In genomic region chr7:98733036-98733435, GRCh38 we compare ENCODE assay signal across 8 cellular contexts.
DNase-seq lines count a peak whose midpoint lies in the region; ATAC-seq and TF ChIP-seq lines count a peak whose summit lies in the region.

No MANE protein-coding gene starts in this region.

- peak; percentile 61 for TF ChIP-seq CTCF in brain microvascular endothelial cell (IDR thresholded peaks at IDR 0.05; ENCODE audit: low read depth, low read length, missing control alignments)
- TF ChIP-seq CTCF in osteoblast (IDR thresholded peaks at IDR 0.05; ENCODE audit: extremely low read depth, low read depth, low read length): peak; percentile 53

- H3K36me3 ChIP-seq in brain microvascular endothelial cell (replicated peaks): no peaks in the 10 kb centered on the region
- no peaks in the 10 kb centered on the region for H3K36me3 ChIP-seq in osteoblast (ENCODE audit: insufficient read depth, low read length)

- H2AFZ ChIP-seq in osteoblast (ENCODE audit: low read length): no peak overlapping the region

- H3K27ac ChIP-seq in brain microvascular endothelial cell (no peak overlapping the region), osteoblast (ENCODE audit: low read depth, low read length) (no peak overlapping the region)

- H3K4me2 ChIP-seq in osteoblast (ENCODE audit: insufficient read depth, low read length): no peak overlapping the region

- H3K4me3 ChIP-seq in brain microvascular endothelial cell (ENCODE audit: low read depth, low read length) (no peak overlapping the region), osteoblast (ENCODE audit: insufficient read depth, low read length) (no peak overlapping the region)

- H3K27me3 ChIP-seq in brain microvascular endothelial cell (replicated peaks): no peaks in the 10 kb centered on the region
- H3K27me3 ChIP-seq in osteoblast (ENCODE audit: insufficient read depth, low read length): no peaks in the 10 kb centered on the region

- no peaks in the 10 kb centered on the region for H4K20me1 ChIP-seq in osteoblast (ENCODE audit: insufficient read depth, low read length)

- no peaks in the 10 kb centered on the region for H3K79me2 ChIP-seq in osteoblast (ENCODE audit: insufficient read depth, low read length)

- DNase-seq in EL (peak; percentile 38), RKO (ENCODE audit: low spot score) (peak; percentile 86), brain microvascular endothelial cell (peak; percentile 31), osteoblast (ENCODE audit: insufficient read length, low spot score, missing footprints) (no peak), DMS79 treated with DMSO at 0.1 percent for 48 hours (lab: John Stamatoyannopoulos, UW) (no peak)

- in situ Hi-C loops in brain microvascular endothelial cell (cut with HindIII; ENCODE audit: low pct_ligation_motif_present, low sequenced_read_pairs): no loop called here

- peaks cover 2% of the 10 kb centered on the region for H3K9me3 ChIP-seq in osteoblast (ENCODE audit: low read depth, low read length)

- no peaks in the 10 kb centered on the region for H3K4me1 ChIP-seq in osteoblast (ENCODE audit: insufficient read depth, low read length)

- ATAC-seq in HG02798 (IDR thresholded peaks at IDR 0.05; ENCODE audit: poor library complexity, unreplicated experiment): peak; percentile 60
- ATAC-seq in GM18498 (IDR thresholded peaks at IDR 0.05; ENCODE audit: unreplicated experiment): no peak
- ATAC-seq in GM19397 (IDR thresholded peaks at IDR 0.05; ENCODE audit: unreplicated experiment): no peak

Comparison
In these comparisons a context has a peak if more than half of its experiments do, and no peak if none do; other contexts are left out.
1. DNase-seq: peak in EL (single experiment), RKO (single experiment) and brain microvascular endothelial cell (single experiment); none in osteoblast (single experiment) and DMS79 treated with DMSO at 0.1 percent for 48 hours (single experiment).